Comparison of ENCODE assay signal across 1 cellular context in genomic region chr2:42046819-42047487, GRCh38.
TF ChIP-seq lines count a peak whose summit lies in the region.

No MANE protein-coding gene starts in this region.

TF ChIP-seq in K562, 482 proteins besides CTCF, POLR2A, EP300 and RAD21 (continued from another document):
- peak; percentile 60 for TF ChIP-seq ATF3 (IDR thresholded peaks at IDR 0.05)
- TF ChIP-seq ATF3 (CRISPR knock-in tag; conservative IDR thresholded peaks at IDR 0.05) = no peak
- TF ChIP-seq GATA2 (CRISPR knock-in tag; IDR thresholded peaks at IDR 0.05) = 0 out of 2 replicates have a peak, but pooled peaks have one; percentile 5
- 0 out of 2 replicates have a peak, but pooled peaks have one; percentile 45 for TF ChIP-seq SAFB (IDR thresholded peaks at IDR 0.05; ENCODE audit: borderline replicate concordance, low read depth, low read length)
- no peak for TF ChIP-seq MTF1 (CRISPR knock-in tag; IDR thresholded peaks at IDR 0.05; ENCODE audit: borderline replicate concordance)
- peak; percentile 82 for TF ChIP-seq CEBPG (CRISPR knock-in tag; IDR thresholded peaks at IDR 0.05)
- TF ChIP-seq CEBPG (tag; conservative IDR thresholded peaks at IDR 0.05 in 1 of 2, IDR thresholded peaks at IDR 0.05 in 1 of 2) = peak in 1 of 2 experiments; percentile 65; a peak in 2 of 4 replicates
- TF ChIP-seq CEBPB (tag; IDR thresholded peaks at IDR 0.05) = peak; percentile 52
